1 cellular context compared by ENCODE assay signal in the genomic region with DNA sequence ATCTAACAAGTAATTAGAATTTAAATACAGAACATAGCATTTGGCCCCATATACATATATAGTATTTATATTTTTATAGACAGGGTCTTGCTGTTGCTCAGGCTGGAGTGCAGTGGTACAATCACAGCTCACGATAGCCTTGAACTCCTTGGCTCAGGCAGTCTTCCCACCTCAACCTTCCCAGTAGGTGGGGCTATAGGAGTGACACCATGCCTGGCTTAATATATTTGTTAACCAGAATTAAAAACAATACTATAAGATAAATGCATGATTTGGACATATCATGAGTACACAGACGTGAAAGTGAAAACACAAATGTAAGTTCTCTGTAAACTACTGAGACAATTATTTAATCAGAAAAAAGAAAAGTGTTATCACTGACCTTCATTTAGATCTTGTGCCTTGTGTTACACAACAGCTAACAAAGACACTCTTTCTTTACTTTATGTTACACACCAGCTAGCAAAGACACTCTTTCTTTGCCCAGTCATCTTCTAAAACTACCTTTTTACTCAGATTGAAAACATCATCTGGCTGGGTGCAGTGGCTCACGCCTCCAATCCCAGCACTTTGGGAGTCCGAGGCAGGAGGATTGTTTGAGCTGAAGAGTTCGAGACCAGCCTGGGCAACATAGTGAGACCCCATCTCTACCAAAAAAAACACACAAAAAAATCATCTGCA.
TF ChIP-seq lines count a peak whose summit lies in the region.

No MANE protein-coding gene starts in this region.

TF ChIP-seq in GM12878, 131 proteins besides CTCF, POLR2A, EP300 and RAD21:
- TF ChIP-seq, protein P1, sequence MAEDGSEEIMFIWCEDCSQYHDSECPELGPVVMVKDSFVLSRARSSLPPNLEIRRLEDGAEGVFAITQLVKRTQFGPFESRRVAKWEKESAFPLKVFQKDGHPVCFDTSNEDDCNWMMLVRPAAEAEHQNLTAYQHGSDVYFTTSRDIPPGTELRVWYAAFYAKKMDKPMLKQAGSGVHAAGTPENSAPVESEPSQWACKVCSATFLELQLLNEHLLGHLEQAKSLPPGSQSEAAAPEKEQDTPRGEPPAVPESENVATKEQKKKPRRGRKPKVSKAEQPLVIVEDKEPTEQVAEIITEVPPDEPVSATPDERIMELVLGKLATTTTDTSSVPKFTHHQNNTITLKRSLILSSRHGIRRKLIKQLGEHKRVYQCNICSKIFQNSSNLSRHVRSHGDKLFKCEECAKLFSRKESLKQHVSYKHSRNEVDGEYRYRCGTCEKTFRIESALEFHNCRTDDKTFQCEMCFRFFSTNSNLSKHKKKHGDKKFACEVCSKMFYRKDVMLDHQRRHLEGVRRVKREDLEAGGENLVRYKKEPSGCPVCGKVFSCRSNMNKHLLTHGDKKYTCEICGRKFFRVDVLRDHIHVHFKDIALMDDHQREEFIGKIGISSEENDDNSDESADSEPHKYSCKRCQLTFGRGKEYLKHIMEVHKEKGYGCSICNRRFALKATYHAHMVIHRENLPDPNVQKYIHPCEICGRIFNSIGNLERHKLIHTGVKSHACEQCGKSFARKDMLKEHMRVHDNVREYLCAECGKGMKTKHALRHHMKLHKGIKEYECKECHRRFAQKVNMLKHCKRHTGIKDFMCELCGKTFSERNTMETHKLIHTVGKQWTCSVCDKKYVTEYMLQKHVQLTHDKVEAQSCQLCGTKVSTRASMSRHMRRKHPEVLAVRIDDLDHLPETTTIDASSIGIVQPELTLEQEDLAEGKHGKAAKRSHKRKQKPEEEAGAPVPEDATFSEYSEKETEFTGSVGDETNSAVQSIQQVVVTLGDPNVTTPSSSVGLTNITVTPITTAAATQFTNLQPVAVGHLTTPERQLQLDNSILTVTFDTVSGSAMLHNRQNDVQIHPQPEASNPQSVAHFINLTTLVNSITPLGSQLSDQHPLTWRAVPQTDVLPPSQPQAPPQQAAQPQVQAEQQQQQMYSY (CRISPR knock-in tag; IDR thresholded peaks at IDR 0.05) = no peak
- no peak for TF ChIP-seq ZNF384 (IDR thresholded peaks at IDR 0.05; ENCODE audit: borderline replicate concordance, low read depth, low read length)
- TF ChIP-seq JUNB (IDR thresholded peaks at IDR 0.05) = no peak
- TF ChIP-seq YY1 (IDR thresholded peaks at IDR 0.05; ENCODE audit: low read depth, low read length) = no peak
- no peak for TF ChIP-seq POU2F2 (IDR thresholded peaks at IDR 0.05; ENCODE audit: borderline replicate concordance, low read depth, low read length)
- no peak for TF ChIP-seq ZBTB4 (CRISPR knock-in tag; IDR thresholded peaks at IDR 0.05)
- TF ChIP-seq SIX5 (IDR thresholded peaks at IDR 0.05; ENCODE audit: low read depth, low read length, severe bottlenecking) = no peak
- TF ChIP-seq SRF (IDR thresholded peaks at IDR 0.05; ENCODE audit: low read depth in 2 of 2, low read length in 2 of 2) = no peak
- no peak for TF ChIP-seq ZNF217 (IDR thresholded peaks at IDR 0.05)
- TF ChIP-seq HDAC2 (IDR thresholded peaks at IDR 0.05) = no peak
- TF ChIP-seq NR2C1 (IDR thresholded peaks at IDR 0.05) = no peak
- no peak for TF ChIP-seq MEF2B (IDR thresholded peaks at IDR 0.05; ENCODE audit: partially characterized antibody, poor library complexity, severe bottlenecking)
- TF ChIP-seq HDAC6 (IDR thresholded peaks at IDR 0.05; ENCODE audit: unreplicated experiment) = no peak
- TF ChIP-seq RAD51 (IDR thresholded peaks at IDR 0.05) = no peak
- TF ChIP-seq RB1 (IDR thresholded peaks at IDR 0.05; ENCODE audit: borderline replicate concordance) = no peak
- TF ChIP-seq ZBED1 (IDR thresholded peaks at IDR 0.05; ENCODE audit: borderline replicate concordance) = no peak
